In the genomic region with DNA sequence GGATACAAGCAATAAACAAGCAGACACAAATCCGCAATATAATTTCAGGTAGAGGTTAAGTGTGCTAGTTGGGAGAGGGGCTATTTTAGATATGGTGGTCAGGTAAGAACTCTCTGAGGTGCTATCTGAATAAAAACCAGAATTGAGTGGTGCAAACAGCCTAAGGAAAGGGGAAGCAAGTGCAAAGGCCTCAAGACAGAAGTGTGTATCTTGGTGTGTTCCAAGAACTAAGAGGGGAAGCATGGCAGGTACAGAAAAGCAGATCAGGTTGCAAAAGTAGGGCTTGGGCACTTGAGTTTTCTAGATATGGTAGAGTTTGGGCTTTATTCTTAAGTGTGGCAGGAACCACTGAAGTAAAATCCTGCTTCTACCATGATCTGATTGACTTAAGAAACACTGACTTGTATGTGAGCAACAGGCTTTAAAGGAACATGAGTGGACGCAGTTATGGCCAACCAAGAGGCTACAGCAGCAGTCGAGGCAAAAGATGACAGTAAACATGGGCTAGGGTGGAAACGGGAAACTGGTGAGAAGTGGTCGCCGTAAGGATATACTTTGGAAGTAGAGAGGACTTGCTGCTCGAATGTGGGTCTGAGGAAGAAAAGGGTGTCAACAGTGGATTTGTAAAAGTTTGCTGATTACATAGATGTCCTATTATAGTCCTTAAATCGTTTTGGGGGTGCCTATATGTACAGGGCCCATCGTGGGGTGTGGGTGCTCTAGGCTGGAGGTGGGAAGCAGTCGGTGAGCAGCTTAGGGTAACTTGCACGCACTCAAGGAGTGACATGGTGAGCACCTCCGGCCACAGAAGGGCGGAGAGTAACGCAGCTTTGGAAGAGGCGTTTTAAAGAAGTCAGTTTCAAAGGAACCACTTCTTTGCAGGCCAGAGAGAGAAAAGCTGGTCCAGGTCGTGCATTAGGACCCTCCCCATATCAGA, we compare ENCODE assay signal across 8 cellular contexts. TPM values are rescaled to one million over a fixed set of nuclear protein-coding genes. Genes with fewer than 3 reads are reported as not detected.
DNase-seq lines count a peak whose midpoint lies in the region; ATAC-seq, FAIRE-seq and TF ChIP-seq lines count a peak whose summit lies in the region.

No MANE protein-coding gene starts in this region.

- H3K27ac ChIP-seq in esophagus muscularis mucosa (replicated peaks in 1 of 4) = peak overlapping the region; percentile 81 to 85 (median 82)

- FAIRE-seq in GM12891 (lab: Jason Lieb, UNC) (peak; percentile 84), H54 (lab: Jason Lieb, UNC) (peak; percentile 33)

- H3K9me2 ChIP-seq in Loucy (replicated peaks; ENCODE audit: low read depth, low read length) = no peaks in the 10 kb centered on the region

- H3K4me3 Mint-ChIP-seq in activated CD8-positive, alpha-beta memory T cell treated with anti-CD3 and anti-CD28 coated beads, Interleukin-2, amount 10 ng/mL, durations not matched to agents 7 days and 5 days = peak overlapping the region; percentile 92
- peak overlapping the region; percentile 95 for H3K4me3 Mint-ChIP-seq in nephron progenitor cell

- H3K4me3 ChIP-seq in Loucy (ENCODE audit: low read length, poor library complexity, severe bottlenecking) (peak overlapping the region; percentile 94), esophagus muscularis mucosa (peak overlapping the region; percentile 72 to 86 (median 80))

- peak overlapping the region; percentile 84 for H2AFZ ChIP-seq in Loucy (ENCODE audit: low read length)

- TF ChIP-seq CTCF in Loucy (conservative IDR thresholded peaks at IDR 0.05; ENCODE audit: low read length) (no peak), esophagus muscularis mucosa (IDR thresholded peaks at IDR 0.05) (no peak), nephron progenitor cell (IDR thresholded peaks at IDR 0.05) (no peak)

- peaks cover 51% of the 10 kb centered on the region for H3K79me2 ChIP-seq in Loucy (ENCODE audit: insufficient read depth, low read length)

- TF ChIP-seq POLR2A in GM12891 (IDR thresholded peaks at IDR 0.05; ENCODE audit: low read depth, low read length) (no peak), H54 (IDR thresholded peaks at IDR 0.05; ENCODE audit: low read depth, low read length) (no peak), esophagus muscularis mucosa (IDR thresholded peaks at IDR 0.05; ENCODE audit: low read depth) (no peak)

- peak overlapping the region; percentile 89 for H3K27ac Mint-ChIP-seq in activated CD8-positive, alpha-beta memory T cell treated with anti-CD3 and anti-CD28 coated beads, Interleukin-2, amount 10 ng/mL, durations not matched to agents 7 days and 5 days
- peak overlapping the region; percentile 88 for H3K27ac Mint-ChIP-seq in nephron progenitor cell

- CTCF ChIA-PET in activated CD8-positive, alpha-beta memory T cell treated with anti-CD3 and anti-CD28 coated beads, Interleukin-2, amount 10 ng/mL, durations not matched to agents 7 days and 5 days (lab: Charles Lee) = interaction anchor here (1.0 to 2.6 kb wide), 7 partner anchors 9 to 159 kb away, joined by 3 to 11 read pairs (median 5); no protein-coding TSS in a partner anchor

- H4K20me1 ChIP-seq in Loucy (ENCODE audit: insufficient read depth, low read length, poor library complexity, severe bottlenecking) = peaks cover 27% of the 10 kb centered on the region

- 8% methylated on average over 16 of the region's 16 CpGs for WGBS in esophagus muscularis mucosa

- ATAC-seq in activated CD8-positive, alpha-beta memory T cell treated with anti-CD3 and anti-CD28 coated beads, Interleukin-2, amount 10 ng/mL, durations not matched to agents 7 days and 5 days = peak; percentile 64

- no peaks in the 10 kb centered on the region for H3K9me3 ChIP-seq in Loucy (ENCODE audit: insufficient read depth, low read depth, low read length)
- H3K9me3 ChIP-seq in esophagus muscularis mucosa = no peaks in the 10 kb centered on the region

- no peaks in the 10 kb centered on the region for H3K9me3 Mint-ChIP-seq in activated CD8-positive, alpha-beta memory T cell treated with anti-CD3 and anti-CD28 coated beads, Interleukin-2, amount 10 ng/mL, durations not matched to agents 7 days and 5 days (ENCODE audit: low read depth)
- peaks cover 12% of the 10 kb centered on the region for H3K9me3 Mint-ChIP-seq in nephron progenitor cell

- H3F3A ChIP-seq in Loucy (ENCODE audit: low read depth) = no peaks in the 10 kb centered on the region; the same call in 1 of the 2 replicates

- no peaks in the 10 kb centered on the region for H3K27me3 Mint-ChIP-seq in activated CD8-positive, alpha-beta memory T cell treated with anti-CD3 and anti-CD28 coated beads, Interleukin-2, amount 10 ng/mL, durations not matched to agents 7 days and 5 days
- peaks cover 4% of the 10 kb centered on the region for H3K27me3 Mint-ChIP-seq in nephron progenitor cell (ENCODE audit: low read depth, poor library complexity)

- H3K4me1 ChIP-seq in Loucy (ENCODE audit: insufficient read depth, low read length, poor library complexity, severe bottlenecking) (peaks cover 45% of the 10 kb centered on the region), esophagus muscularis mucosa (peaks cover 18 to 35% (median 21%) of the 10 kb centered on the region in 4 donors)

- H3K27me3 ChIP-seq in Loucy (ENCODE audit: insufficient read depth, low read length, poor library complexity, severe bottlenecking) (no peaks in the 10 kb centered on the region), esophagus muscularis mucosa (no peaks in the 10 kb centered on the region)

- H3K36me3 Mint-ChIP-seq in activated CD8-positive, alpha-beta memory T cell treated with anti-CD3 and anti-CD28 coated beads, Interleukin-2, amount 10 ng/mL, durations not matched to agents 7 days and 5 days = peaks cover 22% of the 10 kb centered on the region
- peaks cover 16% of the 10 kb centered on the region for H3K36me3 Mint-ChIP-seq in nephron progenitor cell (ENCODE audit: low read depth)

- H3K4me2 ChIP-seq in Loucy (ENCODE audit: low read depth, low read length, poor library complexity, severe bottlenecking) = peak overlapping the region; percentile 86

- H3K36me3 ChIP-seq in Loucy (ENCODE audit: insufficient read depth, low read length) (peaks cover 6% of the 10 kb centered on the region; the same call in 1 of the 2 replicates), esophagus muscularis mucosa (peaks cover 3 to 27% (median 14%) of the 10 kb centered on the region in 4 donors)

- peak overlapping the region; percentile 91 for H3K9ac ChIP-seq in Loucy (ENCODE audit: low read depth, low read length, poor library complexity, severe bottlenecking)

- DNase-seq in GM12891 (ENCODE audit: insufficient read length, low spot score) = no peak
- DNase-seq in H54 (ENCODE audit: insufficient read length, low spot score) = peak; percentile 18
- peak; percentile 72 for DNase-seq in activated CD8-positive, alpha-beta memory T cell treated with anti-CD3 and anti-CD28 coated beads, Interleukin-2, amount 10 ng/mL, durations not matched to agents 7 days and 5 days
- no peak for DNase-seq in esophagus muscularis mucosa (ENCODE audit: extremely low spot score)
- DNase-seq in nephron progenitor cell = peak; percentile 10
- no peak for DNase-seq in NCI-H128 (lab: John Stamatoyannopoulos, UW; ENCODE audit: unreplicated experiment)
- DNase-seq in central memory CD4-positive, alpha-beta T cell = no peak

- intact Hi-C loops in esophagus muscularis mucosa (cut with DNase I) = no loop called here

- peaks cover 43% of the 10 kb centered on the region for H3K4me1 Mint-ChIP-seq in activated CD8-positive, alpha-beta memory T cell treated with anti-CD3 and anti-CD28 coated beads, Interleukin-2, amount 10 ng/mL, durations not matched to agents 7 days and 5 days
- peaks cover 27% of the 10 kb centered on the region for H3K4me1 Mint-ChIP-seq in nephron progenitor cell

- no peak for TF ChIP-seq EP300 in esophagus muscularis mucosa (IDR thresholded peaks at IDR 0.05)

TF ChIP-seq in GM12891, 5 proteins besides CTCF, POLR2A, EP300 and RAD21:
- TF ChIP-seq SPI1 (IDR thresholded peaks at IDR 0.05; ENCODE audit: low read depth, low read length) (no peak), POLR2AphosphoS5 (IDR thresholded peaks at IDR 0.05; ENCODE audit: low read depth, low read length) (no peak), TAF1 (IDR thresholded peaks at IDR 0.05; ENCODE audit: low read depth, low read length) (no peak), POU2F2 (IDR thresholded peaks at IDR 0.05; ENCODE audit: low read depth, low read length) (no peak), PAX5 (IDR thresholded peaks at IDR 0.05; ENCODE audit: insufficient read depth, low read length, severe bottlenecking) (no peak)
TF ChIP-seq in GM12891: peak in this region for 0.

RNA-seq across cellular contexts. Expression of a gene that starts 0.7 kb away (rescaled TPM):
- 9.2 TPM for polyA plus RNA-seq in GM12891 (2012; ENCODE audit: low read depth, missing spikeins)
- total RNA-seq in activated CD8-positive, alpha-beta memory T cell treated with anti-CD3 and anti-CD28 coated beads, Interleukin-2, amount 10 ng/mL, durations not matched to agents 7 days and 5 days = 10 to 100 TPM; 14.0 to 19.5 TPM
- total RNA-seq in esophagus muscularis mucosa = 1 to 10 TPM; 3.7 to 7.5 (median 6.2) TPM

RNA-seq across cellular contexts. Expression of a gene that starts 6.4 kb away (rescaled TPM):
- polyA plus RNA-seq in GM12891 (2012; ENCODE audit: low read depth, missing spikeins) = 1.8 TPM
- 1 to 10 TPM; 7.2 to 7.5 TPM for total RNA-seq in activated CD8-positive, alpha-beta memory T cell treated with anti-CD3 and anti-CD28 coated beads, Interleukin-2, amount 10 ng/mL, durations not matched to agents 7 days and 5 days
- total RNA-seq in esophagus muscularis mucosa = 1 to 10 TPM; 2.7 to 4.7 (median 4.4) TPM

Comparison
In these comparisons a context has a peak if more than half of its experiments do, and no peak if none do; other contexts are left out.
1. DNase-seq: peak in H54 (single experiment), activated CD8-positive, alpha-beta memory T cell treated with anti-CD3 and anti-CD28 coated beads, Interleukin-2, amount 10 ng/mL, durations not matched to agents 7 days and 5 days (single experiment) and nephron progenitor cell (single experiment); none in GM12891 (single experiment), esophagus muscularis mucosa (single experiment), NCI-H128 (single experiment) and central memory CD4-positive, alpha-beta T cell (single experiment).